Comparison of ENCODE assay signal across 8 cellular contexts in genomic region chr16:53912155-53912554, GRCh38.
DNase-seq lines count a peak whose midpoint lies in the region; ATAC-seq and TF ChIP-seq lines count a peak whose summit lies in the region.
"Had no signal": no experiment of that assay in that cellular context is flagged by ENCODE, and none has a peak within 500 bp of the region (broad histone marks: within the 10 kb centered on the region; RNA-seq: fewer than 3 reads in every experiment).

No MANE protein-coding gene starts in this region.

- H3K36me3 ChIP-seq in osteoblast (ENCODE audit: insufficient read depth, low read length), result no peaks in the 10 kb centered on the region
- H3K36me3 ChIP-seq: colonic mucosa had no signal

- H3K79me2 ChIP-seq in osteoblast (ENCODE audit: insufficient read depth, low read length), result no peaks in the 10 kb centered on the region

- H3K9me3 ChIP-seq in osteoblast (ENCODE audit: low read depth, low read length), result no peaks in the 10 kb centered on the region
- H3K9me3 ChIP-seq: colonic mucosa had no signal

- H3K4me2 ChIP-seq in osteoblast (ENCODE audit: insufficient read depth, low read length), result peak overlapping the region; percentile 55

- peak overlapping the region; percentile 63 for H3K27ac ChIP-seq in osteoblast (ENCODE audit: low read depth, low read length)
- H3K27ac ChIP-seq: colonic mucosa had no signal

- peak; percentile 13 for DNase-seq in activated CD8-positive, alpha-beta memory T cell treated with anti-CD3 and anti-CD28 coated beads, Interleukin-2, amount 50 U/mL, for 1 hour (ENCODE audit: extremely low read depth)
- DNase-seq in osteoblast (ENCODE audit: insufficient read length, low spot score, missing footprints) (no peak), NCI-H128 (lab: John Stamatoyannopoulos, UW; ENCODE audit: unreplicated experiment) (no peak), SIG-M5 treated with dmso at 0.1 percent for 504 hours (lab: John Stamatoyannopoulos, UW; ENCODE audit: unreplicated experiment) (no peak)
- DNase-seq: colonic mucosa had no signal

- no peak for TF ChIP-seq CTCF in osteoblast (IDR thresholded peaks at IDR 0.05; ENCODE audit: extremely low read depth, low read depth, low read length)

- no peak overlapping the region for H3K4me3 ChIP-seq in osteoblast (ENCODE audit: insufficient read depth, low read length)
- H3K4me3 ChIP-seq: colonic mucosa had no signal

- peaks cover 35% of the 10 kb centered on the region for H3K4me1 ChIP-seq in osteoblast (ENCODE audit: insufficient read depth, low read length)
- H3K4me1 ChIP-seq: colonic mucosa had no signal

- no peaks in the 10 kb centered on the region for H3K27me3 ChIP-seq in osteoblast (ENCODE audit: insufficient read depth, low read length)
- H3K27me3 ChIP-seq: colonic mucosa had no signal

- H4K20me1 ChIP-seq in osteoblast (ENCODE audit: insufficient read depth, low read length), result peaks cover 3% of the 10 kb centered on the region

- no peak overlapping the region for H2AFZ ChIP-seq in osteoblast (ENCODE audit: low read length)

- ATAC-seq in GM18861 (IDR thresholded peaks at IDR 0.05; ENCODE audit: unreplicated experiment) (peak; percentile 64), HG03354 (IDR thresholded peaks at IDR 0.05; ENCODE audit: poor library complexity, severe bottlenecking, unreplicated experiment) (peak; percentile 79), HG03442 (IDR thresholded peaks at IDR 0.05; ENCODE audit: unreplicated experiment) (no peak)
